Comparison of ENCODE assay signal across 9 cellular contexts in the genomic region with DNA sequence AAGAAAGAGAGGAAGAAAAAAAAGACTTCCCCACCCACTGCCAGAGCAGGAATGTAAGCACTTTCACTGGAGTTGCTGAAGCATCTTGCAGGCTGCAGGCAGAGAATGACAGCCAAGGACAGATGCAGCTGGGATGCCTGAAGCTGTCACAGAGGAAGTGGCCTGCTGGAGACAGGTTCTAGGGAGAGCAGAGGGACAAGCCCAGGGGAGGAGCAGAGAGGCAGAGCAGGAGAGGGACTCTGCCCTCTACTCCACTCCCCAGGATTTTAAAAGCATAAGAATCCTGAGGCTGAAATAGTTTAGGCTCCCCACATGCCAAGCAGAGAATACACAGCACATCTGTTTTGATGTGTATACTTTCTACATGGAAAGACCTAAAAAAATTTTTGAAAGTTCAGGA.
DNase-seq lines count a peak whose midpoint lies in the region; ATAC-seq, FAIRE-seq and TF ChIP-seq lines count a peak whose summit lies in the region.
"Had no signal": no experiment of that assay in that cellular context is flagged by ENCODE, and none has a peak within 500 bp of the region (broad histone marks: within the 10 kb centered on the region; RNA-seq: fewer than 3 reads in every experiment).

No MANE protein-coding gene starts in this region.

- no peaks in the 10 kb centered on the region for H4K20me1 ChIP-seq in GM23248 (ENCODE audit: insufficient read depth)

- peak overlapping the region; percentile 74 for H3K4me2 ChIP-seq in GM23248 (ENCODE audit: unreplicated experiment)

- H3K27ac ChIP-seq in GM23248 (peak overlapping the region; percentile 14), kidney (ENCODE audit: low read depth in 2 of 2, low read length in 2 of 2) (no peak overlapping the region), small intestine (ENCODE audit: low read depth in 1 of 2, low read length in 1 of 2) (peak overlapping the region in 1 of 2 donors; percentile 9)

- peak overlapping the region; percentile 58; the same call in 1 of the 2 replicates for H2AFZ ChIP-seq in GM23248

- in situ Hi-C loops in GM23248 (cut with MboI) = no loop called here

- no peaks in the 10 kb centered on the region for H3K27me3 ChIP-seq in GM23248 (replicated peaks; ENCODE audit: insufficient read depth)
- no peaks in the 10 kb centered on the region for H3K27me3 ChIP-seq in small intestine (ENCODE audit: control insufficient read depth in 2 of 2, insufficient read depth in 2 of 2, low read length in 2 of 2)

- H3K9ac ChIP-seq in GM23248 (no peak overlapping the region), kidney (ENCODE audit: low read length in 2 of 2) (no peak overlapping the region)

- H3K79me2 ChIP-seq in GM23248 (ENCODE audit: insufficient read depth) = no peaks in the 10 kb centered on the region

- H3K9me2 ChIP-seq in GM23248 (ENCODE audit: insufficient read depth) = no peaks in the 10 kb centered on the region

- H3F3A ChIP-seq in GM23248 (ENCODE audit: insufficient read depth) = peaks cover 23% of the 10 kb centered on the region

- peak overlapping the region; percentile 39 for H3K4me3 ChIP-seq in GM23248
- no peak overlapping the region for H3K4me3 ChIP-seq in kidney (ENCODE audit: low read length in 2 of 2)
- H3K4me3 ChIP-seq in small intestine (ENCODE audit: low read depth in 1 of 2, low read length in 2 of 2) = no peak overlapping the region

- no peak for ATAC-seq in GM21825 (IDR thresholded peaks at IDR 0.05; ENCODE audit: unreplicated experiment)

- TF ChIP-seq CTCF in kidney (IDR thresholded peaks at IDR 0.05; ENCODE audit: borderline replicate concordance, extremely low read depth, insufficient read depth) = no peak

- FAIRE-seq in kidney (lab: Jason Lieb, UNC) (no peak), small intestine (lab: Jason Lieb, UNC) (no peak)

- H3K36me3 ChIP-seq in GM23248 (ENCODE audit: low read depth) (no peaks in the 10 kb centered on the region), kidney (ENCODE audit: control insufficient read depth in 1 of 2, insufficient read depth in 2 of 2, low read length in 2 of 2) (no peaks in the 10 kb centered on the region), small intestine (ENCODE audit: control insufficient read depth in 2 of 2, insufficient read depth in 2 of 2, low read length in 2 of 2) (no peaks in the 10 kb centered on the region)

- no peaks in the 10 kb centered on the region for H3K9me3 ChIP-seq in GM23248 (ENCODE audit: low read depth)
- no peaks in the 10 kb centered on the region for H3K9me3 ChIP-seq in kidney (ENCODE audit: control insufficient read depth in 1 of 2, low read length in 2 of 2)
- no peaks in the 10 kb centered on the region for H3K9me3 ChIP-seq in small intestine (ENCODE audit: control insufficient read depth, low read depth)

- peak; percentile 33 for DNase-seq in GM23248
- peak; percentile 18 for DNase-seq in astrocyte of the hippocampus (ENCODE audit: low read depth, low spot score)
- DNase-seq in kidney = peak; percentile 48
- DNase-seq in small intestine = peak; percentile 60
- DNase-seq in HPDE6-E6E7 (ENCODE audit: extremely low spot score) = no peak
- DNase-seq in occipital lobe (lab: John Stamatoyannopoulos, UW) = no peak
- DNase-seq in mesenteric fat pad (ENCODE audit: low spot score) = no peak
- DNase-seq: NCI-H510A treated with DMSO at 0.1 percent for 48 hours had no signal

- intact Hi-C loops in kidney (cut with DNase I) = no loop called here

- peaks cover 19% of the 10 kb centered on the region for H3K4me1 ChIP-seq in GM23248 (ENCODE audit: insufficient read depth)
- peaks cover 0 to 4% of the 10 kb centered on the region in 2 donors for H3K4me1 ChIP-seq in kidney (ENCODE audit: control insufficient read depth in 1 of 2, insufficient read depth in 1 of 2, low read depth in 1 of 2, low read length in 2 of 2)
- H3K4me1 ChIP-seq in small intestine (ENCODE audit: control insufficient read depth in 2 of 2, insufficient read depth in 1 of 2, low read depth in 1 of 2, low read length in 1 of 2) = peaks cover 2 to 7% of the 10 kb centered on the region in 2 donors

Comparison
In these comparisons a context has a peak if more than half of its experiments do, and no peak if none do; other contexts are left out.
1. DNase-seq: peak in GM23248 (single experiment), astrocyte of the hippocampus (single experiment), kidney (single experiment) and small intestine (single experiment); none in HPDE6-E6E7 (single experiment), occipital lobe (single experiment) and mesenteric fat pad (single experiment).